ENCODE assay signal across 8 cellular contexts in genomic region chr12:48349471-48349870, GRCh38. TPM values are rescaled to one million over a fixed set of nuclear protein-coding genes. Genes with fewer than 3 reads are reported as not detected.
DNase-seq lines count a peak whose midpoint lies in the region; ATAC-seq and TF ChIP-seq lines count a peak whose summit lies in the region.
"Had no signal": no experiment of that assay in that cellular context is flagged by ENCODE, and none has a peak within 500 bp of the region (broad histone marks: within the 10 kb centered on the region; RNA-seq: fewer than 3 reads in every experiment).

No MANE protein-coding gene starts in this region.

- no peak for TF ChIP-seq CTCF in brain microvascular endothelial cell (IDR thresholded peaks at IDR 0.05; ENCODE audit: low read depth, low read length, missing control alignments)
- no peak for TF ChIP-seq CTCF in left lung (IDR thresholded peaks at IDR 0.05)

- DNase-seq in NCI-H226 (peak; percentile 17), brain microvascular endothelial cell (peak; percentile 9), left lung (no peak), superior temporal gyrus (ENCODE audit: extremely low spot score) (peak; percentile 51), EL (no peak), iPS-NIHi7 (ENCODE audit: extremely low spot score) (no peak)
- DNase-seq: stimulated activated naive CD4-positive, alpha-beta T cell treated with Interleukin-2 at 50 U/mL for 16 hours had no signal

- in situ Hi-C loops in brain microvascular endothelial cell (cut with HindIII; ENCODE audit: low pct_ligation_motif_present, low sequenced_read_pairs) = no loop called here

- H3K36me3 ChIP-seq in brain microvascular endothelial cell (replicated peaks) (no peaks in the 10 kb centered on the region), left lung (peaks cover 0 to 37% of the 10 kb centered on the region in 2 donors)

- H3K27me3 ChIP-seq in brain microvascular endothelial cell (replicated peaks) (no peaks in the 10 kb centered on the region), left lung (no peaks in the 10 kb centered on the region)

- intact Hi-C loops in left lung (cut with DNase I) = no loop called here

- H3K27ac ChIP-seq in brain microvascular endothelial cell (no peak overlapping the region), left lung (peak overlapping the region; percentile 94 to 96)

- peaks cover 9 to 28% of the 10 kb centered on the region in 2 donors for H3K4me1 ChIP-seq in left lung

- peak overlapping the region; percentile 75 for H3K4me3 ChIP-seq in brain microvascular endothelial cell (ENCODE audit: low read depth, low read length)
- peak overlapping the region in 1 of 2 donors; percentile 72 for H3K4me3 ChIP-seq in left lung

- ATAC-seq in left lung (no peak), GM18520 (IDR thresholded peaks at IDR 0.05; ENCODE audit: unreplicated experiment) (no peak)

- H3K9me3 ChIP-seq in left lung = no peaks in the 10 kb centered on the region

RNA-seq across cellular contexts. Expression of gene ZNF641, which starts 1.2 kb away (rescaled TPM):
- total RNA-seq in left lung = 10 to 100 TPM; 17.5 to 20.8 TPM

Comparison
In these comparisons a context has a peak if more than half of its experiments do, and no peak if none do; other contexts are left out.
1. DNase-seq: peak in NCI-H226 (single experiment), brain microvascular endothelial cell (single experiment) and superior temporal gyrus (single experiment); none in left lung (0 of 2), EL (single experiment) and iPS-NIHi7 (single experiment).